In genomic region chr6:30597315-30598144, GRCh38 we compare ENCODE assay signal across 8 cellular contexts. TPM values are rescaled to one million over a fixed set of nuclear protein-coding genes. Genes with fewer than 3 reads are reported as not detected.
A peak's percentile ranks its signal among the peaks of the same experiment; 100 is the strongest.
DNase-seq lines count a peak whose midpoint lies in the region; ATAC-seq and TF ChIP-seq lines count a peak whose summit lies in the region.
"Not testable (repeated sequence)": the region's sequence is repeated elsewhere in the genome, so short reads cannot be mapped to it uniquely, and the experiment has no call there.

No MANE protein-coding gene starts in this region.

- H3K4me1 Mint-ChIP-seq in activated B cell treated with CpG ODN at 0.5 μM for 24 hours, result not testable (repeated sequence)

- WGBS in suprapubic skin, result 69% methylated on average over 15 of the region's 15 CpGs

- H3K27ac ChIP-seq in suprapubic skin, result not testable (repeated sequence)

- not testable (repeated sequence) for H3K4me3 ChIP-seq in astrocyte of the spinal cord (ENCODE audit: low read depth, low read length); suprapubic skin

- ATAC-seq in HG03439 (IDR thresholded peaks at IDR 0.05; ENCODE audit: unreplicated experiment) (peak; percentile 60), activated B cell treated with CpG ODN at 0.5 μM for 24 hours (ENCODE audit: low read depth) (peak; percentile 94), left ventricle myocardium superior (peak; percentile 67)

- H3K9me3 ChIP-seq in suprapubic skin, result not testable (repeated sequence)

- intact Hi-C loops in activated B cell treated with CpG ODN at 0.5 μM for 24 hours (cut with micrococcal nuclease), result loop anchor here (1.0 kb wide), 3 partner anchors 56 to 144 kb away; no protein-coding TSS in a partner anchor
- intact Hi-C loops in left ventricle myocardium superior (cut with micrococcal nuclease), result not testable (repeated sequence)
- intact Hi-C loops in posterior vena cava (cut with DNase I), result loop anchor here in 1 of 2 donors (5.0 kb wide), 2 partner anchors 55 to 115 kb away; no protein-coding TSS in a partner anchor

- peak; percentile 74 for DNase-seq in G401 (ENCODE audit: low spot score)
- DNase-seq in NCI-H510A treated with DMSO at 0.1 percent for 48 hours (lab: John Stamatoyannopoulos, UW), result peak; percentile 74
- peak; percentile 57 for DNase-seq in activated B cell treated with CpG ODN at 0.5 μM for 24 hours
- peak; percentile 78 for DNase-seq in astrocyte of the spinal cord (ENCODE audit: low read depth, low spot score)
- DNase-seq in left ventricle myocardium superior, result peak; percentile 67
- peak; percentile 86 for DNase-seq in posterior vena cava (ENCODE audit: low spot score)
- peak; percentile 84 to 86 for DNase-seq in suprapubic skin (ENCODE audit: low spot score in 2 of 2)

- peaks cover 59% of the 10 kb centered on the region for H3K36me3 Mint-ChIP-seq in activated B cell treated with CpG ODN at 0.5 μM for 24 hours (ENCODE audit: low read depth)

- TF ChIP-seq CTCF in activated B cell treated with CpG ODN at 0.5 μM for 24 hours (IDR thresholded peaks at IDR 0.05) (peak; percentile 72), astrocyte of the spinal cord (IDR thresholded peaks at IDR 0.05; ENCODE audit: low read depth, low read length) (peak; percentile 74), suprapubic skin (IDR thresholded peaks at IDR 0.05) (peak; percentile 72 to 74)

- H3K9me3 Mint-ChIP-seq in activated B cell treated with CpG ODN at 0.5 μM for 24 hours, result not testable (repeated sequence)

- not testable (repeated sequence) for H3K4me3 Mint-ChIP-seq in activated B cell treated with CpG ODN at 0.5 μM for 24 hours

- POLR2A ChIA-PET in activated B cell treated with CpG ODN at 0.5 μM for 24 hours (lab: Charles Lee), result interaction anchor here (0.6 to 6.3 kb wide), 11 partner anchors 12 to 284 kb away, joined by 3 to 75 read pairs (median 4); partner anchors contain the start of genes ABCF1, DHX16, MRPS18B and PPP1R10

- not testable (repeated sequence) for TF ChIP-seq POLR2A in suprapubic skin (IDR thresholded peaks at IDR 0.05)

- CTCF ChIA-PET in activated B cell treated with CpG ODN at 0.5 μM for 24 hours (lab: Charles Lee), result interaction anchor here (0.6 to 7.4 kb wide), 23 partner anchors 10 to 162 kb away, joined by 3 to 171 read pairs (median 4); partner anchors contain the start of genes DHX16 and MRPS18B

- in situ Hi-C loops in G401 (cut with HindIII; ENCODE audit: low sequenced_read_pairs); astrocyte of the spinal cord (cut with HindIII; ENCODE audit: low sequenced_read_pairs): not testable (repeated sequence)

- not testable (repeated sequence) for H3K4me1 ChIP-seq in suprapubic skin

- H3K27ac Mint-ChIP-seq in activated B cell treated with CpG ODN at 0.5 μM for 24 hours, result not testable (repeated sequence)

- TF ChIP-seq EP300 in suprapubic skin (IDR thresholded peaks at IDR 0.05), result not testable (repeated sequence)

- H3K27me3 Mint-ChIP-seq in activated B cell treated with CpG ODN at 0.5 μM for 24 hours, result not testable (repeated sequence)

- H3K36me3 ChIP-seq in suprapubic skin, result peaks cover 43% of the 10 kb centered on the region

- H3K27me3 ChIP-seq in suprapubic skin, result not testable (repeated sequence)

RNA-seq across cellular contexts. Expression of gene PPP1R10, which starts 19.5 kb away (rescaled TPM):
- total RNA-seq in G401 (2014; rRNA removed; shearing (Covaris generic)), result 6.8 and 14.4 TPM in 2 replicates
- total RNA-seq in activated B cell treated with CpG ODN at 0.5 μM for 24 hours (85.6 and 112 TPM in 2 replicates), left ventricle myocardium superior (32.7 TPM), posterior vena cava (10 to 100 TPM; 35.2 to 50.7 TPM), suprapubic skin (10 to 100 TPM; 27.2 to 68.2 (median 46.7) TPM)

RNA-seq across cellular contexts. Expression of gene MRPS18B, which starts 20.1 kb away (rescaled TPM):
- 38.3 and 47.5 TPM in 2 replicates for total RNA-seq in G401 (2014; rRNA removed; shearing (Covaris generic))
- 57.7 and 61.2 TPM in 2 replicates for total RNA-seq in activated B cell treated with CpG ODN at 0.5 μM for 24 hours
- total RNA-seq in left ventricle myocardium superior, result 129 TPM
- 10 to 100 TPM; 27.8 to 29.6 TPM for total RNA-seq in posterior vena cava
- 10 to 100 TPM; 48.1 to 85.7 (median 62.4) TPM for total RNA-seq in suprapubic skin

RNA-seq across cellular contexts. Expression of gene ABCF1, which starts 26.3 kb away (rescaled TPM):
- total RNA-seq in G401 (2014; rRNA removed; shearing (Covaris generic)), result 41.9 and 83.7 TPM in 2 replicates
- total RNA-seq in activated B cell treated with CpG ODN at 0.5 μM for 24 hours (93.7 and 94.5 TPM in 2 replicates), left ventricle myocardium superior (37.8 TPM), posterior vena cava (10 to 100 TPM; 39.4 to 42.3 TPM), suprapubic skin (10 to 100 TPM; 41.7 to 46.4 (median 45.0) TPM)

RNA-seq across cellular contexts. Expression of gene ATAT1, which starts 29.1 kb away (rescaled TPM):
- total RNA-seq in G401 (2014; rRNA removed; shearing (Covaris generic)), result 0.68 and 1.7 TPM in 2 replicates
- total RNA-seq in activated B cell treated with CpG ODN at 0.5 μM for 24 hours (6.9 and 10.3 TPM in 2 replicates), left ventricle myocardium superior (1.7 TPM), posterior vena cava (1 to 10 TPM; 5.2 to 7.2 TPM), suprapubic skin (10 to 100 TPM in 1 of 4 donors, 1 to 10 TPM in 3; 4.7 to 24.0 (median 7.9) TPM)

RNA-seq across cellular contexts. Expression of gene PRR3, which starts 40.4 kb away (rescaled TPM):
- total RNA-seq in G401 (2014; rRNA removed; shearing (Covaris generic)), result 3.4 and 5.9 TPM in 2 replicates
- total RNA-seq in activated B cell treated with CpG ODN at 0.5 μM for 24 hours (24.1 and 29.5 TPM in 2 replicates), left ventricle myocardium superior (2.9 TPM), posterior vena cava (1 to 10 TPM; 5.4 to 8.3 TPM), suprapubic skin (10 to 100 TPM in 1 of 4 donors, 1 to 10 TPM in 3; 5.5 to 10.6 (median 9.0) TPM)
